In genomic region chr1:21066365-21067012, GRCh38 we compare ENCODE assay signal across 22 cellular contexts.
"Had no signal": no experiment of that assay in that cellular context is flagged by ENCODE, and none has a peak within 500 bp of the region (broad histone marks: within the 10 kb centered on the region; RNA-seq: fewer than 3 reads in every experiment).

No MANE protein-coding gene starts in this region.

- DNase-seq: activated T-cell treated with anti-CD3 and anti-CD28 coated beads, Interleukin-2, amount 50 U/mL, for 1 hour; adrenal gland; central memory CD4-positive, alpha-beta T cell; colonic mucosa; dorsolateral prefrontal cortex; foreskin fibroblast; heart right ventricle; lower lobe of right lung; mesendoderm; mucosa of descending colon; nucleus accumbens; right cardiac atrium; stimulated activated CD4-positive, alpha-beta T cell treated with anti-CD3 and anti-CD28 coated beads, Interleukin-12 subunit alpha, Interleukin-12 subunit beta, amount 100 ng/mL, for 4 hours; substantia nigra; tibial artery had no signal

- H3K9me3 ChIP-seq: colonic mucosa, heart right ventricle, lower lobe of right lung, mucosa of descending colon, tibial artery had no signal

- H3K4me3 ChIP-seq: adrenal gland, colonic mucosa, dorsolateral prefrontal cortex, heart right ventricle, lower lobe of right lung, mucosa of descending colon, tibial artery had no signal

- H2AFZ ChIP-seq: parathyroid adenoma had no signal

- H3K4me3 Mint-ChIP-seq: activated naive CD8-positive, alpha-beta T cell; activated T-helper 17 cell treated with anti-CD3 and anti-CD28 coated beads, Interleukin-2, amount 50 U/mL, for 72 hours; stimulated activated naive CD8-positive, alpha-beta T cell treated with anti-CD3 and anti-CD28 coated beads, Interleukin-15, Interleukin-2, amounts not matched to agents 100 ng/mL and 50 ng/mL, for 24 hours; WTC11 had no signal

- H3K27ac ChIP-seq: adrenal gland, colonic mucosa, dorsolateral prefrontal cortex, epithelial cell of prostate, heart right ventricle, lower lobe of right lung, parathyroid adenoma, tibial artery had no signal

- H3K9me3 Mint-ChIP-seq: activated T-helper 17 cell treated with anti-CD3 and anti-CD28 coated beads, Interleukin-2, amount 50 U/mL, for 72 hours; stimulated activated naive CD8-positive, alpha-beta T cell treated with anti-CD3 and anti-CD28 coated beads, Interleukin-15, Interleukin-2, amounts not matched to agents 100 ng/mL and 50 ng/mL, for 24 hours; WTC11 had no signal

- H3K4me1 Mint-ChIP-seq: activated T-helper 17 cell treated with anti-CD3 and anti-CD28 coated beads, Interleukin-2, amount 50 U/mL, for 72 hours had no signal

- H3K4me1 ChIP-seq: colonic mucosa, lower lobe of right lung had no signal

- H3K27ac Mint-ChIP-seq: activated naive CD8-positive, alpha-beta T cell; activated T-helper 17 cell treated with anti-CD3 and anti-CD28 coated beads, Interleukin-2, amount 50 U/mL, for 72 hours; stimulated activated naive CD8-positive, alpha-beta T cell treated with anti-CD3 and anti-CD28 coated beads, Interleukin-15, Interleukin-2, amounts not matched to agents 100 ng/mL and 50 ng/mL, for 24 hours; WTC11 had no signal

- H3K36me3 Mint-ChIP-seq: WTC11 had no signal

- H3K27me3 Mint-ChIP-seq: activated naive CD8-positive, alpha-beta T cell; activated T-helper 17 cell treated with anti-CD3 and anti-CD28 coated beads, Interleukin-2, amount 50 U/mL, for 72 hours; stimulated activated naive CD8-positive, alpha-beta T cell treated with anti-CD3 and anti-CD28 coated beads, Interleukin-15, Interleukin-2, amounts not matched to agents 100 ng/mL and 50 ng/mL, for 24 hours had no signal

- H3K79me2 ChIP-seq: parathyroid adenoma had no signal

- FAIRE-seq: astrocyte had no signal

- H3K36me3 ChIP-seq: adrenal gland, colonic mucosa, lower lobe of right lung, tibial artery had no signal

- H3K27me3 ChIP-seq: adrenal gland, colonic mucosa, dorsolateral prefrontal cortex, heart right ventricle, tibial artery had no signal

- H3K9ac ChIP-seq: parathyroid adenoma had no signal
